Comparison of ENCODE assay signal across 8 cellular contexts in genomic region chr4:25376754-25377571, GRCh38. TPM values are rescaled to one million over a fixed set of nuclear protein-coding genes. Genes with fewer than 3 reads are reported as not detected.
DNase-seq lines count a peak whose midpoint lies in the region; ATAC-seq lines count a peak whose summit lies in the region.

ANAPC4 (plus strand) TSS chr4:25377263; CDS start chr4:25377428, 165 bp downstream.

- H3K9ac ChIP-seq in BLaER1: peak within 1 kb of the TSS; percentile 84

- no peaks in the 10 kb centered on the region for H4K20me1 ChIP-seq in BLaER1

- peaks cover 11% of the 10 kb centered on the region for H3K36me3 Mint-ChIP-seq in activated CD4-positive, alpha-beta T cell treated with anti-CD3 and anti-CD28 coated beads, Interleukin-2, amount 10 ng/mL, durations not matched to agents 7 days and 5 days (ENCODE audit: low read depth)

- peak within 1 kb of the TSS; percentile 84 for H3K27ac Mint-ChIP-seq in activated CD4-positive, alpha-beta T cell treated with anti-CD3 and anti-CD28 coated beads, Interleukin-2, amount 10 ng/mL, durations not matched to agents 7 days and 5 days

- CTCF ChIA-PET in activated CD4-positive, alpha-beta T cell treated with anti-CD3 and anti-CD28 coated beads, Interleukin-2, amount 10 ng/mL, durations not matched to agents 7 days and 5 days (lab: Charles Lee): interaction anchor here (1.2 to 3.8 kb wide), 3 partner anchors 9 to 65 kb away, joined by 3 to 14 read pairs (median 6); partner anchors contain the start of gene ZCCHC4

- H3K27me3 Mint-ChIP-seq in activated CD4-positive, alpha-beta T cell treated with anti-CD3 and anti-CD28 coated beads, Interleukin-2, amount 10 ng/mL, durations not matched to agents 7 days and 5 days: no peaks in the 10 kb centered on the region

- peaks cover 20% of the 10 kb centered on the region for H3K4me1 Mint-ChIP-seq in activated CD4-positive, alpha-beta T cell treated with anti-CD3 and anti-CD28 coated beads, Interleukin-2, amount 10 ng/mL, durations not matched to agents 7 days and 5 days

- peak; percentile 96 for ATAC-seq in GM19328 (IDR thresholded peaks at IDR 0.05; ENCODE audit: unreplicated experiment)
- ATAC-seq in HG03469 (IDR thresholded peaks at IDR 0.05; ENCODE audit: unreplicated experiment): peak; percentile 91
- peak; percentile 95 for ATAC-seq in left lobe of liver

- peaks cover 36% of the 10 kb centered on the region for H3K36me3 ChIP-seq in BLaER1

- DNase-seq in NCI-H69 (lab: John Stamatoyannopoulos, UW): peak; percentile 94
- DNase-seq in activated CD4-positive, alpha-beta T cell treated with anti-CD3 and anti-CD28 coated beads, Interleukin-2, amount 10 ng/mL, durations not matched to agents 7 days and 5 days: peak; percentile 98
- peak; percentile 83 for DNase-seq in dedifferentiated amniotic fluid mesenchymal stem cell (ENCODE audit: extremely low spot score)
- peak; percentile 96 for DNase-seq in left lobe of liver (ENCODE audit: low spot score)
- peak; percentile 99 to 100 for DNase-seq in stimulated activated CD4-positive, alpha-beta T cell treated with anti-CD3 and anti-CD28 coated beads, Interleukin-2, amount 100 ng/mL, for 24 hours

- POLR2A ChIA-PET in activated CD4-positive, alpha-beta T cell treated with anti-CD3 and anti-CD28 coated beads, Interleukin-2, amount 10 ng/mL, durations not matched to agents 7 days and 5 days (lab: Charles Lee): no interaction called here

- H3K9me3 Mint-ChIP-seq in activated CD4-positive, alpha-beta T cell treated with anti-CD3 and anti-CD28 coated beads, Interleukin-2, amount 10 ng/mL, durations not matched to agents 7 days and 5 days: no peaks in the 10 kb centered on the region

- no peak within 1 kb of the TSS for H3K4me3 Mint-ChIP-seq in activated CD4-positive, alpha-beta T cell treated with anti-CD3 and anti-CD28 coated beads, Interleukin-2, amount 10 ng/mL, durations not matched to agents 7 days and 5 days

- H3K27me3 ChIP-seq in BLaER1: no peaks in the 10 kb centered on the region

- H3K9me3 ChIP-seq in BLaER1: no peaks in the 10 kb centered on the region

- H3K4me3 ChIP-seq in BLaER1: peak within 1 kb of the TSS; percentile 93

- H3K27ac ChIP-seq in BLaER1: peak within 1 kb of the TSS; percentile 71

- H3K4me2 ChIP-seq in BLaER1: peak within 1 kb of the TSS; percentile 85

- peaks cover 20% of the 10 kb centered on the region for H3K4me1 ChIP-seq in BLaER1

RNA-seq across cellular contexts. Expression of gene ANAPC4, which starts in this region (rescaled TPM):
- 10 to 100 TPM; 37.5 to 47.9 TPM for total RNA-seq in activated CD4-positive, alpha-beta T cell treated with anti-CD3 and anti-CD28 coated beads, Interleukin-2, amount 10 ng/mL, durations not matched to agents 7 days and 5 days
- 11.8 TPM for total RNA-seq in left lobe of liver

Comparison
In these comparisons a context has a peak if more than half of its experiments do, and no peak if none do; other contexts are left out.
1. Peak in every context shown above with its lines: DNase-seq, ATAC-seq, H3K4me3 ChIP-seq and H3K27ac ChIP-seq.